Comparison of ENCODE assay signal across 1 cellular context in the genomic region with DNA sequence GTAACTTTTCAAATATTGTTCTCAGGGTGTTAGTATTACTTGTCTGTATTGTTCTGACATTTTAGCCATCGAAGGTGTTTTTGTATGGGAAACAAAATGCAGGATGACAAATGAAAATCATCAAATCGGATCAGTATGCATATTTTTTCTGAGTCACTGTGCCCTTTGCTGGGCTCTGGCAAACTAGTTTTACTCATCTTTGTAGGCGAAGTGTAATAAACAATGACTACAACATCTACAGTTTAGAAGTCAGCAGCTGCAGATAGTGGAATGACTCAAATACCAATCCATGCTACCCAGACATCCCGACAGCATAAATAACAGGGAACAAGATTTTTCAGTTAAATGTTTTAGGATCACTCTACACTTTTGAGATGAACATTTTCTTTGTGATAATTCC.
TF ChIP-seq lines count a peak whose summit lies in the region.

No MANE protein-coding gene starts in this region.

TF ChIP-seq in WTC11, 78 proteins besides CTCF, POLR2A, EP300 and RAD21 (continued from another document):
- TF ChIP-seq, protein P1, sequence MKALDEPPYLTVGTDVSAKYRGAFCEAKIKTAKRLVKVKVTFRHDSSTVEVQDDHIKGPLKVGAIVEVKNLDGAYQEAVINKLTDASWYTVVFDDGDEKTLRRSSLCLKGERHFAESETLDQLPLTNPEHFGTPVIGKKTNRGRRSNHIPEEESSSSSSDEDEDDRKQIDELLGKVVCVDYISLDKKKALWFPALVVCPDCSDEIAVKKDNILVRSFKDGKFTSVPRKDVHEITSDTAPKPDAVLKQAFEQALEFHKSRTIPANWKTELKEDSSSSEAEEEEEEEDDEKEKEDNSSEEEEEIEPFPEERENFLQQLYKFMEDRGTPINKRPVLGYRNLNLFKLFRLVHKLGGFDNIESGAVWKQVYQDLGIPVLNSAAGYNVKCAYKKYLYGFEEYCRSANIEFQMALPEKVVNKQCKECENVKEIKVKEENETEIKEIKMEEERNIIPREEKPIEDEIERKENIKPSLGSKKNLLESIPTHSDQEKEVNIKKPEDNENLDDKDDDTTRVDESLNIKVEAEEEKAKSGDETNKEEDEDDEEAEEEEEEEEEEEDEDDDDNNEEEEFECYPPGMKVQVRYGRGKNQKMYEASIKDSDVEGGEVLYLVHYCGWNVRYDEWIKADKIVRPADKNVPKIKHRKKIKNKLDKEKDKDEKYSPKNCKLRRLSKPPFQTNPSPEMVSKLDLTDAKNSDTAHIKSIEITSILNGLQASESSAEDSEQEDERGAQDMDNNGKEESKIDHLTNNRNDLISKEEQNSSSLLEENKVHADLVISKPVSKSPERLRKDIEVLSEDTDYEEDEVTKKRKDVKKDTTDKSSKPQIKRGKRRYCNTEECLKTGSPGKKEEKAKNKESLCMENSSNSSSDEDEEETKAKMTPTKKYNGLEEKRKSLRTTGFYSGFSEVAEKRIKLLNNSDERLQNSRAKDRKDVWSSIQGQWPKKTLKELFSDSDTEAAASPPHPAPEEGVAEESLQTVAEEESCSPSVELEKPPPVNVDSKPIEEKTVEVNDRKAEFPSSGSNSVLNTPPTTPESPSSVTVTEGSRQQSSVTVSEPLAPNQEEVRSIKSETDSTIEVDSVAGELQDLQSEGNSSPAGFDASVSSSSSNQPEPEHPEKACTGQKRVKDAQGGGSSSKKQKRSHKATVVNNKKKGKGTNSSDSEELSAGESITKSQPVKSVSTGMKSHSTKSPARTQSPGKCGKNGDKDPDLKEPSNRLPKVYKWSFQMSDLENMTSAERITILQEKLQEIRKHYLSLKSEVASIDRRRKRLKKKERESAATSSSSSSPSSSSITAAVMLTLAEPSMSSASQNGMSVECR (CRISPR knock-in tag; IDR thresholded peaks at IDR 0.05; ENCODE audit: borderline replicate concordance): no peak
- TF ChIP-seq, protein P2, sequence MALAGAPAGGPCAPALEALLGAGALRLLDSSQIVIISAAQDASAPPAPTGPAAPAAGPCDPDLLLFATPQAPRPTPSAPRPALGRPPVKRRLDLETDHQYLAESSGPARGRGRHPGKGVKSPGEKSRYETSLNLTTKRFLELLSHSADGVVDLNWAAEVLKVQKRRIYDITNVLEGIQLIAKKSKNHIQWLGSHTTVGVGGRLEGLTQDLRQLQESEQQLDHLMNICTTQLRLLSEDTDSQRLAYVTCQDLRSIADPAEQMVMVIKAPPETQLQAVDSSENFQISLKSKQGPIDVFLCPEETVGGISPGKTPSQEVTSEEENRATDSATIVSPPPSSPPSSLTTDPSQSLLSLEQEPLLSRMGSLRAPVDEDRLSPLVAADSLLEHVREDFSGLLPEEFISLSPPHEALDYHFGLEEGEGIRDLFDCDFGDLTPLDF (CRISPR knock-in tag; IDR thresholded peaks at IDR 0.05): no peak
- no peak for TF ChIP-seq ZNF121 (CRISPR knock-in tag; IDR thresholded peaks at IDR 0.05)
- TF ChIP-seq, protein P3, sequence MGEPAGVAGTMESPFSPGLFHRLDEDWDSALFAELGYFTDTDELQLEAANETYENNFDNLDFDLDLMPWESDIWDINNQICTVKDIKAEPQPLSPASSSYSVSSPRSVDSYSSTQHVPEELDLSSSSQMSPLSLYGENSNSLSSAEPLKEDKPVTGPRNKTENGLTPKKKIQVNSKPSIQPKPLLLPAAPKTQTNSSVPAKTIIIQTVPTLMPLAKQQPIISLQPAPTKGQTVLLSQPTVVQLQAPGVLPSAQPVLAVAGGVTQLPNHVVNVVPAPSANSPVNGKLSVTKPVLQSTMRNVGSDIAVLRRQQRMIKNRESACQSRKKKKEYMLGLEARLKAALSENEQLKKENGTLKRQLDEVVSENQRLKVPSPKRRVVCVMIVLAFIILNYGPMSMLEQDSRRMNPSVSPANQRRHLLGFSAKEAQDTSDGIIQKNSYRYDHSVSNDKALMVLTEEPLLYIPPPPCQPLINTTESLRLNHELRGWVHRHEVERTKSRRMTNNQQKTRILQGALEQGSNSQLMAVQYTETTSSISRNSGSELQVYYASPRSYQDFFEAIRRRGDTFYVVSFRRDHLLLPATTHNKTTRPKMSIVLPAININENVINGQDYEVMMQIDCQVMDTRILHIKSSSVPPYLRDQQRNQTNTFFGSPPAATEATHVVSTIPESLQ (CRISPR knock-in tag; IDR thresholded peaks at IDR 0.05): no peak
- no peak for TF ChIP-seq TEAD1 (CRISPR knock-in tag; IDR thresholded peaks at IDR 0.05)
- TF ChIP-seq MXD4 (CRISPR knock-in tag; IDR thresholded peaks at IDR 0.05; ENCODE audit: borderline replicate concordance): no peak
TF ChIP-seq in WTC11: peak in this region for 0.
